In the genomic region with DNA sequence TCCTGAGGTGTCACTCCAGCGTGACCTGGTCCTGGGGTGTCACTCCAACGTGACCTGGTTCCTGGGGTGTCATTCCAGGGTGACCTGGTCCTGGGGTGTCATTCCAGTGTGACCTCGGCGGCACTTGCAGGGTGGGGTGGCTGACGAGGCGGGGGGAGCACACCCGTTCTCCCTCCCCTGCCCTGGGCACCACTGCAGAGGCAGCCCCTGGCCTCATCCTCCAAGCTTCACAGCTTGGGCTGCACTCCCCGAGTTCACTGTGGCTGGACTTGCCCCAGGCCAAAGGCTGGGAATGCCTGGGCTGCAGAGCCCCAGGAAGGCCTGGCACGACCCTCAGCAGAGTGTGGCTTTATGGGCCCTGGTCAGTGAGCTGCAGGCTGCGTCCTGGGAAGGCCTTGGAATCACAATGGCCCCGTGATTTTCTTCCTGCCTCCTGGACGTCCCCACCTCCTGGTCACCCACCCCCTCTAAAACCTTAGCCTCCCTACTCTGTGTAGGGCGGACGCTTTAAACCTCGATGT, we compare ENCODE assay signal across 1 cellular context.
TF ChIP-seq lines count a peak whose summit lies in the region.

No MANE protein-coding gene starts in this region.

TF ChIP-seq in H1, 55 proteins besides CTCF, POLR2A, EP300 and RAD21 (continued from another document):
- TF ChIP-seq PHF8 (conservative IDR thresholded peaks at IDR 0.05; ENCODE audit: low read depth, low read length) (no peak), JUND (IDR thresholded peaks at IDR 0.05; ENCODE audit: low read length) (no peak), SP2 (IDR thresholded peaks at IDR 0.05; ENCODE audit: low read length) (no peak), CTBP2 (IDR thresholded peaks at IDR 0.05; ENCODE audit: borderline replicate concordance, insufficient read depth, insufficient read length, low read length) (no peak), YY1 (IDR thresholded peaks at IDR 0.05; ENCODE audit: low read depth, low read length) (no peak), KDM5A (IDR thresholded peaks at IDR 0.05; ENCODE audit: low read length) (no peak), HDAC6 (IDR thresholded peaks at IDR 0.05; ENCODE audit: low read depth, low read length) (no peak), SIX5 (IDR thresholded peaks at IDR 0.05; ENCODE audit: low read depth, low read length) (no peak), CHD1 (IDR thresholded peaks at IDR 0.05; ENCODE audit: low read depth, low read length) (no peak), SUZ12 (IDR thresholded peaks at IDR 0.05; ENCODE audit: low read length) (no peak), CEBPB (IDR thresholded peaks at IDR 0.05; ENCODE audit: low read depth, low read length) (no peak), GTF2F1 (IDR thresholded peaks at IDR 0.05; ENCODE audit: borderline replicate concordance, low read depth, low read length) (no peak), SP4 (IDR thresholded peaks at IDR 0.05; ENCODE audit: low read length) (no peak)
- TF ChIP-seq, protein P1, sequence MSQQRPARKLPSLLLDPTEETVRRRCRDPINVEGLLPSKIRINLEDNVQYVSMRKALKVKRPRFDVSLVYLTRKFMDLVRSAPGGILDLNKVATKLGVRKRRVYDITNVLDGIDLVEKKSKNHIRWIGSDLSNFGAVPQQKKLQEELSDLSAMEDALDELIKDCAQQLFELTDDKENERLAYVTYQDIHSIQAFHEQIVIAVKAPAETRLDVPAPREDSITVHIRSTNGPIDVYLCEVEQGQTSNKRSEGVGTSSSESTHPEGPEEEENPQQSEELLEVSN (IDR thresholded peaks at IDR 0.05) = no peak
